ENCODE assay signal across 1 cellular context in genomic region chr16:57091200-57091989, GRCh38.
TF ChIP-seq lines count a peak whose summit lies in the region.

No MANE protein-coding gene starts in this region.

TF ChIP-seq in HepG2, 621 proteins besides CTCF, POLR2A, EP300 and RAD21 (continued from another document and continues in another):
- TF ChIP-seq ZNF710 (CRISPR knock-in tag; IDR thresholded peaks at IDR 0.05; ENCODE audit: borderline replicate concordance) (peak; percentile 40; the same call in 1 of the 2 replicates), PAXIP1 (CRISPR knock-in tag; conservative IDR thresholded peaks at IDR 0.05) (0 out of 2 replicates have a peak, but pooled peaks have one; percentile 16), GMEB1 (CRISPR knock-in tag; IDR thresholded peaks at IDR 0.05; ENCODE audit: borderline replicate concordance) (peak; percentile 38; the same call in 1 of the 2 replicates), ZNF709 (CRISPR knock-in tag; IDR thresholded peaks at IDR 0.05) (0 out of 2 replicates have a peak, but pooled peaks have one; percentile 16), PATZ1 (CRISPR knock-in tag; IDR thresholded peaks at IDR 0.05) (peak; percentile 78), ZMAT3 (CRISPR knock-in tag; conservative IDR thresholded peaks at IDR 0.05) (0 out of 2 replicates have a peak, but pooled peaks have one; percentile 15), GTF3A (CRISPR knock-in tag; conservative IDR thresholded peaks at IDR 0.05) (no peak), ZNF292 (CRISPR knock-in tag; IDR thresholded peaks at IDR 0.05; ENCODE audit: borderline replicate concordance, low read depth) (peak; percentile 84; the same call in 1 of the 2 replicates), ZNF446 (CRISPR knock-in tag; IDR thresholded peaks at IDR 0.05) (no peak), ZGPAT (CRISPR knock-in tag; IDR thresholded peaks at IDR 0.05) (peak; percentile 37; the same call in 1 of the 2 replicates), MAX (IDR thresholded peaks at IDR 0.05) (0 out of 2 replicates have a peak, but pooled peaks have one; percentile 26), GATAD2A (CRISPR knock-in tag; IDR thresholded peaks at IDR 0.05) (peak; percentile 75), PRDM10 (CRISPR knock-in tag; IDR thresholded peaks at IDR 0.05; ENCODE audit: low read depth) (peak; percentile 16; the same call in 1 of the 2 replicates), ZNF691 (CRISPR knock-in tag; IDR thresholded peaks at IDR 0.05; ENCODE audit: borderline replicate concordance, low read depth) (peak; percentile 48; the same call in 1 of the 2 replicates), ATF1 (CRISPR knock-in tag; IDR thresholded peaks at IDR 0.05) (peak; percentile 39; the same call in 1 of the 2 replicates), SAP130 (CRISPR knock-in tag; IDR thresholded peaks at IDR 0.05; ENCODE audit: low read depth) (peak; percentile 37), CAMTA2 (CRISPR knock-in tag; IDR thresholded peaks at IDR 0.05; ENCODE audit: borderline replicate concordance) (0 out of 2 replicates have a peak, but pooled peaks have one; percentile 13), ZNF225 (CRISPR knock-in tag; IDR thresholded peaks at IDR 0.05) (0 out of 2 replicates have a peak, but pooled peaks have one; percentile 17), SALL1 (CRISPR knock-in tag; IDR thresholded peaks at IDR 0.05) (peak; percentile 63), TGIF2 (CRISPR knock-in tag; IDR thresholded peaks at IDR 0.05) (0 out of 2 replicates have a peak, but pooled peaks have one; percentile 33), HOXA3 (CRISPR knock-in tag; IDR thresholded peaks at IDR 0.05) (0 out of 2 replicates have a peak, but pooled peaks have one; percentile 35), RXRB (CRISPR knock-in tag; IDR thresholded peaks at IDR 0.05; ENCODE audit: borderline replicate concordance) (peak; percentile 21; the same call in 1 of the 2 replicates), TP53 (CRISPR knock-in tag; conservative IDR thresholded peaks at IDR 0.05) (no peak), PRDM15 (CRISPR knock-in tag; IDR thresholded peaks at IDR 0.05) (no peak), HNF4A (CRISPR knock-in tag; IDR thresholded peaks at IDR 0.05) (peak; percentile 17; the same call in 1 of the 2 replicates), ZNF501 (CRISPR knock-in tag; IDR thresholded peaks at IDR 0.05) (peak; percentile 46; the same call in 1 of the 2 replicates), SP4 (CRISPR knock-in tag; IDR thresholded peaks at IDR 0.05) (no peak; the same call in 1 of the 2 replicates)
